In genomic region chr9:130894546-130894945, GRCh38 we compare ENCODE assay signal across 1 cellular context.
TF ChIP-seq lines count a peak whose summit lies in the region.

No MANE protein-coding gene starts in this region.

TF ChIP-seq in IMR-90, 13 proteins besides CTCF, POLR2A, EP300 and RAD21 (continued from another document):
- TF ChIP-seq USF2 (IDR thresholded peaks at IDR 0.05; ENCODE audit: low read depth, low read length): no peak
- TF ChIP-seq CHD1 (IDR thresholded peaks at IDR 0.05; ENCODE audit: low read depth, low read length): no peak
- no peak for TF ChIP-seq MAFK (IDR thresholded peaks at IDR 0.05; ENCODE audit: low read depth, low read length)
- no peak for TF ChIP-seq BHLHE40 (IDR thresholded peaks at IDR 0.05; ENCODE audit: low read depth, low read length)
- TF ChIP-seq RFX5 (IDR thresholded peaks at IDR 0.05; ENCODE audit: low read depth, low read length): no peak
- TF ChIP-seq NFE2L2 (IDR thresholded peaks at IDR 0.05; ENCODE audit: low read depth, low read length): no peak
- TF ChIP-seq CEBPB (IDR thresholded peaks at IDR 0.05; ENCODE audit: low read depth, low read length): no peak
- peak; percentile 34; the same call in 1 of the 2 replicates for TF ChIP-seq MXI1 (IDR thresholded peaks at IDR 0.05; ENCODE audit: borderline replicate concordance, low read depth, low read length)
TF ChIP-seq in IMR-90: peak in this region for 1.
